ENCODE assay signal across 1 cellular context in the genomic region with DNA sequence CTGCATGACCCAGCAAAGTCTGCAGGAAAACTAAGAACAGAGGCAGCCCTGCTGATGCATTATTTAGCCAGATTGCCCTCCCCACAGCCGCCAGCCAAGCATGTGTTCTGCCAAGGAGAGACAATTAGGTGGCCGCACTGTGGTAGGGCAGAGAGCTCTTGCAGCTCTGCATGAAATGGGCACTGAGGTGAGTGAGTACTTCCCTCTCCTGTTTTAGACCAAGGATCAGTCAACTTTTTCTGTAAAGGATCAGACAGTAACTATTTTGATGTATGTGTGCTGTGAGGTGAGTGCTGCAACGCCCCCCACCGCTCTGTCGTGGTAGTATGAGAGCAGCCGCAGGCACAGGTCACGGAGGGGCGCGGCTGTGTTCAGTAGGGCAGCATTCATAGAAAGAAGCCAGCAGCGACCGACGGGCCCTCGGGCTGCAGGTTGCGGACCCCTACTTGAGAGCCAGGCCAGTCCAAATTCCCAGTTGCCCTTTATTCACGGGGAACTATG.
TF ChIP-seq lines count a peak whose summit lies in the region.

No MANE protein-coding gene starts in this region.

TF ChIP-seq in A549, 52 proteins besides CTCF, POLR2A, EP300 and RAD21 (continued from another document):
- no peak for TF ChIP-seq ZFP36 (IDR thresholded peaks at IDR 0.05; ENCODE audit: borderline replicate concordance, partially characterized antibody)
- TF ChIP-seq BHLHE40 (IDR thresholded peaks at IDR 0.05; ENCODE audit: low read depth, low read length), result no peak
- TF ChIP-seq TP53 (CRISPR knock-in tag; IDR thresholded peaks at IDR 0.05), result no peak
- TF ChIP-seq CBX8 (IDR thresholded peaks at IDR 0.05), result no peak
- no peak for TF ChIP-seq CHD2 (IDR thresholded peaks at IDR 0.05; ENCODE audit: low read length, partially characterized antibody)
- TF ChIP-seq, protein P1, sequence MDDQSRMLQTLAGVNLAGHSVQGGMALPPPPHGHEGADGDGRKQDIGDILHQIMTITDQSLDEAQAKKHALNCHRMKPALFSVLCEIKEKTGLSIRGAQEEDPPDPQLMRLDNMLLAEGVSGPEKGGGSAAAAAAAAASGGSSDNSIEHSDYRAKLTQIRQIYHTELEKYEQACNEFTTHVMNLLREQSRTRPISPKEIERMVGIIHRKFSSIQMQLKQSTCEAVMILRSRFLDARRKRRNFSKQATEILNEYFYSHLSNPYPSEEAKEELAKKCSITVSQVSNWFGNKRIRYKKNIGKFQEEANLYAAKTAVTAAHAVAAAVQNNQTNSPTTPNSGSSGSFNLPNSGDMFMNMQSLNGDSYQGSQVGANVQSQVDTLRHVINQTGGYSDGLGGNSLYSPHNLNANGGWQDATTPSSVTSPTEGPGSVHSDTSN (IDR thresholded peaks at IDR 0.05), result no peak
- TF ChIP-seq NPAS2 (CRISPR knock-in tag; IDR thresholded peaks at IDR 0.05; ENCODE audit: borderline replicate concordance), result no peak
- TF ChIP-seq RCOR1 (IDR thresholded peaks at IDR 0.05; ENCODE audit: low read depth, low read length), result no peak
